Comparison of ENCODE assay signal across 8 cellular contexts in the genomic region with DNA sequence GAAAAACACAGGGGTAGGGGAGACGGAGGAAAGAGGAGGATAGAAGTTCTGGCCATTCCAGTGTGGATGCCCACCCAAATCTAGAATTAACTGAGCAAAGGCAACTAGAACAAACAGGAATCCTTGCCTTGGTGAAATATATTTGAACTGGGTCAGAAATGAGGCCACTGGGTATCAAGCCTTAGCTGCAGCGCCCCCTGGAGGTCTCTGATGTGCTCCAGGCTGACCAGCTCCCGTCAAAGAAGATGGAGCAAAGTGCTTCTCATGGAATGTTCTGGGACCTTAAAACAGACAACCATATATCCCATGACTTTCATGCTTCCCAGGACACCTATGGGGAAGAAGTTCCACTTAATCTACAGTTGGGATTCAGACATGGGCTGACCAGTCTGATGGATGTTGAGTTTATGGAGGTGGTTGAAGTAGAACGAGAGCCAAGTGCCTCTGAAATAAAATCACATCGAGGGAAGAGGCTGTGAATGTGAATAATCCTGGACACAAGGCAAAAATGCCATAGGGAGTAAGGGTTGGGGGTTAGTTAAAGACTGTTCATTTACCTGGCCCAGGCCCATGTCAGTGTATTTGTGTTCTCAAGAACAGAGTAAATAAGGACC. TPM values are rescaled to one million over a fixed set of nuclear protein-coding genes. Genes with fewer than 3 reads are reported as not detected.
DNase-seq lines count a peak whose midpoint lies in the region; ATAC-seq, FAIRE-seq and TF ChIP-seq lines count a peak whose summit lies in the region.

No MANE protein-coding gene starts in this region.

- peaks cover 2% of the 10 kb centered on the region; the same call in 1 of the 2 replicates for H3K79me1 ChIP-seq in H1 (ENCODE audit: low read depth, low read length)

- no peak overlapping the region for H3K27ac ChIP-seq in H1 (ENCODE audit: low read depth, low read length)

- WGBS in H1 (ENCODE audit: extremely low coverage in 1 of 2, insufficient coverage in 1 of 2, insufficient read length in 1 of 2, insufficient replicate concordance in 2 of 2, low coverage in 1 of 2, low lambda C conversion rate in 2 of 2, missing lambda C conversion rate in 1 of 2), 2 experiments, result 79% methylated on average over 5 of the region's 5 CpGs; no CpG with 5 or more reads in 1 of the 2 experiments

- H2AK5ac ChIP-seq in H1 (ENCODE audit: low read depth, low read length), result no peak overlapping the region

- H3K27me3 ChIP-seq in GM06990 (replicated peaks; ENCODE audit: control insufficient read depth, insufficient read depth, low read length), result no peaks in the 10 kb centered on the region
- no peaks in the 10 kb centered on the region for H3K27me3 ChIP-seq in H1 (replicated peaks in 1 of 4; ENCODE audit: control insufficient read depth in 3 of 4, extremely low read depth in 1 of 4, insufficient read depth in 3 of 4, low read length in 3 of 4)

- H3K36me3 ChIP-seq in GM06990 (ENCODE audit: control insufficient read depth, insufficient read depth, low read length) (no peaks in the 10 kb centered on the region), H1 (ENCODE audit: control insufficient read depth in 2 of 4, insufficient read depth in 4 of 4, low read length in 3 of 4) (peaks cover 8 to 73% (median 39%) of the 10 kb centered on the region in 4 experiments; a peak in 7 of 8 replicates)

- no peak for DNase-seq in GM06990 (ENCODE audit: extremely low read depth, insufficient read length)
- peak; percentile 2 for DNase-seq in NCI-H1092 treated with DMSO at 0.1 percent for 48 hours (lab: John Stamatoyannopoulos, UW)
- DNase-seq in activated CD4-positive, alpha-beta T cell treated with anti-CD3 and anti-CD28 coated beads, Interleukin-2, amount 50 U/mL, for 4 hours, result peak; percentile 52 to 59
- peak in 1 of 2 experiments; percentile 91 for DNase-seq in H1 (ENCODE audit: low read depth in 1 of 2, low spot score in 2 of 2)
- DNase-seq in mucosa of gallbladder (ENCODE audit: low spot score), result peak; percentile 68
- DNase-seq in stimulated activated naive CD4-positive, alpha-beta T cell treated with Interleukin-2 at 50 U/mL for 16 hours (lab: John Stamatoyannopoulos, UW), result peak; percentile 50
- no peak for DNase-seq in NCI-H187 (lab: John Stamatoyannopoulos, UW)

- FAIRE-seq in H1 (lab: Jason Lieb, UNC), result peak; percentile 39

- H3K4me2 ChIP-seq in H1 (ENCODE audit: insufficient read depth in 1 of 2, low read depth in 2 of 2, low read length in 2 of 2), result no peak overlapping the region

- peaks cover 31 to 34% of the 10 kb centered on the region in 2 experiments for H3K9me3 ChIP-seq in H1 (ENCODE audit: insufficient read depth in 2 of 2, low read depth in 1 of 2, low read length in 1 of 2)

- no peak overlapping the region for H3K4me3 ChIP-seq in GM06990 (replicated peaks; ENCODE audit: low read depth, low read length)
- no peak overlapping the region for H3K4me3 ChIP-seq in H1 (ENCODE audit: extremely low read depth in 1 of 4, insufficient read depth in 2 of 4, low read depth in 3 of 4, low read length in 4 of 4)

- H3K56ac ChIP-seq in H1 (replicated peaks; ENCODE audit: insufficient read length, low read depth, low read length), result no peak overlapping the region

- peaks cover 0 to under 1% (median 0%) of the 10 kb centered on the region in 4 experiments; a peak in 2 of 7 replicates for H3K4me1 ChIP-seq in H1 (replicated peaks in 1 of 4; ENCODE audit: control insufficient read depth in 3 of 4, insufficient read depth in 4 of 4, low read length in 3 of 4)

- no peak overlapping the region for H4K5ac ChIP-seq in H1 (ENCODE audit: insufficient read length, low read depth, low read length)

- POLR2A ChIA-PET in H1 (lab: Charles Lee; ENCODE audit: partially characterized antibody), result interaction anchor here (0.7 to 2.1 kb wide), 8 partner anchors 9 to 158 kb away, joined by 3 to 15 read pairs (median 4); a partner anchor contains a TSS

- no peak for ATAC-seq in GM19324 (IDR thresholded peaks at IDR 0.05; ENCODE audit: low FRiP score, unreplicated experiment)

- no peak for TF ChIP-seq POLR2A in H1 (IDR thresholded peaks at IDR 0.05; ENCODE audit: control extremely low read depth in 1 of 2, low read depth in 2 of 2, low read length in 2 of 2)

- no peak overlapping the region for H2BK120ac ChIP-seq in H1 (replicated peaks; ENCODE audit: low read depth, low read length)

- no peak overlapping the region for H3K9ac ChIP-seq in H1 (replicated peaks in 1 of 4; ENCODE audit: extremely low read depth in 1 of 4, low read depth in 3 of 4, low read length in 3 of 4)

- no peak overlapping the region for H2BK5ac ChIP-seq in H1 (ENCODE audit: low read depth, low read length)

- CTCF ChIA-PET in H1 (lab: Charles Lee; ENCODE audit: partially characterized antibody), result interaction anchor here (0.6 to 6.8 kb wide), 34 partner anchors 9 to 872 kb away, joined by 3 to 63 read pairs (median 4); no protein-coding TSS in a partner anchor

- no peak for TF ChIP-seq EP300 in H1 (IDR thresholded peaks at IDR 0.05; ENCODE audit: borderline replicate concordance in 1 of 2, low read depth in 2 of 2, low read length in 2 of 2)

- no peak overlapping the region for H3K18ac ChIP-seq in H1 (ENCODE audit: extremely low read depth, low read length)

- H3K79me2 ChIP-seq in H1 (ENCODE audit: control insufficient read depth in 1 of 2, insufficient read depth in 2 of 2, low read length in 2 of 2), result peaks cover 5 to 54% of the 10 kb centered on the region in 2 experiments; a peak in 2 of 4 replicates

- no peak overlapping the region for H4K91ac ChIP-seq in H1 (replicated peaks; ENCODE audit: insufficient read length, low read length)

- H2BK20ac ChIP-seq in H1 (ENCODE audit: low read length), result no peak overlapping the region

- no peak overlapping the region for H3K4ac ChIP-seq in H1 (replicated peaks; ENCODE audit: insufficient read length, low read depth, low read length)

- TF ChIP-seq RAD21 in H1 (IDR thresholded peaks at IDR 0.05 in 1 of 2, conservative IDR thresholded peaks at IDR 0.05 in 1 of 2; ENCODE audit: low read depth in 2 of 2, low read length in 2 of 2), result peak; percentile 45 to 56; a peak in 3 of 4 replicates

- H2AFZ ChIP-seq in H1 (ENCODE audit: low read length), result no peak overlapping the region

- TF ChIP-seq CTCF in GM06990 (IDR thresholded peaks at IDR 0.05; ENCODE audit: insufficient read depth, low read length, poor library complexity, severe bottlenecking) (peak; percentile 80), H1 (IDR thresholded peaks at IDR 0.05; ENCODE audit: control extremely low read depth in 1 of 3, insufficient read depth in 1 of 3, low read depth in 1 of 3, low read length in 3 of 3) (peak; percentile 72 to 85 (median 80))

- H3K23ac ChIP-seq in H1 (ENCODE audit: insufficient read length), result no peak overlapping the region

- H4K20me1 ChIP-seq in H1 (replicated peaks in 1 of 2; ENCODE audit: control insufficient read depth in 1 of 2, insufficient read depth in 2 of 2, low read length in 2 of 2), result peaks cover 4 to 5% of the 10 kb centered on the region in 2 experiments

- no peaks in the 10 kb centered on the region for H3K23me2 ChIP-seq in H1 (ENCODE audit: low read depth, low read length)

- H2BK12ac ChIP-seq in H1 (ENCODE audit: low read depth, low read length), result no peak overlapping the region

- H4K8ac ChIP-seq in H1 (ENCODE audit: extremely low read depth, insufficient read depth, low read length), result no peak overlapping the region

- H3K14ac ChIP-seq in H1 (ENCODE audit: insufficient read length), result no peak overlapping the region

- H2BK15ac ChIP-seq in H1 (ENCODE audit: low read length), result no peak overlapping the region

TF ChIP-seq in H1, 55 proteins besides CTCF, POLR2A, EP300 and RAD21:
- TF ChIP-seq ZNF274 (IDR thresholded peaks at IDR 0.05; ENCODE audit: borderline replicate concordance, extremely low read depth, low read length) (no peak), RFX5 (IDR thresholded peaks at IDR 0.05; ENCODE audit: borderline replicate concordance, low read depth, low read length) (no peak), GABPA (IDR thresholded peaks at IDR 0.05; ENCODE audit: borderline replicate concordance, insufficient read depth, low read length) (no peak), PHF8 (conservative IDR thresholded peaks at IDR 0.05; ENCODE audit: low read depth, low read length) (no peak), CREB1 (IDR thresholded peaks at IDR 0.05) (no peak)
- TF ChIP-seq, protein P1, sequence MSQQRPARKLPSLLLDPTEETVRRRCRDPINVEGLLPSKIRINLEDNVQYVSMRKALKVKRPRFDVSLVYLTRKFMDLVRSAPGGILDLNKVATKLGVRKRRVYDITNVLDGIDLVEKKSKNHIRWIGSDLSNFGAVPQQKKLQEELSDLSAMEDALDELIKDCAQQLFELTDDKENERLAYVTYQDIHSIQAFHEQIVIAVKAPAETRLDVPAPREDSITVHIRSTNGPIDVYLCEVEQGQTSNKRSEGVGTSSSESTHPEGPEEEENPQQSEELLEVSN (IDR thresholded peaks at IDR 0.05), result 0 out of 2 replicates have a peak, but pooled peaks have one; percentile 10

RNA-seq across cellular contexts. Expression of a gene that starts 50.4 kb away (rescaled TPM):
- 32.3 and 37.8 TPM in 2 replicates for total RNA-seq in H1 (2021; fragmentation: NEBNext Ultra II Directional; extraction: Animal tissue kit (Norgen Biotek cat#: 25700))
- polyA plus RNA-seq in H1 (2011; rRNA removed), result 58.8 and 62.8 TPM in 2 replicates
- 81.9 TPM for polyA plus RNA-seq in H1 (2011; cell fraction: cytosol; rRNA removed)
- 41.7 TPM for polyA plus RNA-seq in H1 (2011; cell fraction: nucleus; rRNA removed)
- polyA plus RNA-seq in H1 (2012, experiment 1 of 2), result 46.1 to 60.1 TPM (median 55.5 TPM) in 4 replicates
- polyA plus RNA-seq in H1 (2012, experiment 2 of 2), result 46.2 TPM
- 35.2 TPM for polyA plus RNA-seq in H1 (2013, experiment 1 of 2)
- 34.9 TPM for polyA plus RNA-seq in H1 (2013, experiment 2 of 2)
- 32.8 and 39.3 TPM in 2 replicates for polyA minus RNA-seq in H1 (2011; rRNA and poly(A)+ RNA removed)
- polyA minus RNA-seq in H1 (2011; cell fraction: cytosol; rRNA and poly(A)+ RNA removed), result 15.7 TPM
- 13.9 TPM for polyA minus RNA-seq in H1 (2011; cell fraction: nucleus; rRNA and poly(A)+ RNA removed)
- 174 TPM for total RNA-seq in mucosa of gallbladder

RNA-seq across cellular contexts. Expression of a gene that starts 52.8 kb away (rescaled TPM):
- total RNA-seq in H1 (2021; fragmentation: NEBNext Ultra II Directional; extraction: Animal tissue kit (Norgen Biotek cat#: 25700)), result 6.2 and 6.8 TPM in 2 replicates
- polyA plus RNA-seq in H1 (2011; rRNA removed), result 8.4 and 13.1 TPM in 2 replicates
- 6.7 TPM for polyA plus RNA-seq in H1 (2011; cell fraction: cytosol; rRNA removed)
- polyA plus RNA-seq in H1 (2011; cell fraction: nucleus; rRNA removed), result 5.8 TPM
- 7.1 to 9.1 TPM (median 7.7 TPM) in 4 replicates for polyA plus RNA-seq in H1 (2012, experiment 1 of 2)
- 6.4 TPM for polyA plus RNA-seq in H1 (2012, experiment 2 of 2)
- polyA plus RNA-seq in H1 (2013, experiment 1 of 2), result 8.5 TPM
- polyA plus RNA-seq in H1 (2013, experiment 2 of 2), result 8.4 TPM
- 5.5 and 5.8 TPM in 2 replicates for polyA minus RNA-seq in H1 (2011; rRNA and poly(A)+ RNA removed)
- polyA minus RNA-seq in H1 (2011; cell fraction: cytosol; rRNA and poly(A)+ RNA removed), result 4.3 TPM
- 2.4 TPM for polyA minus RNA-seq in H1 (2011; cell fraction: nucleus; rRNA and poly(A)+ RNA removed)
- 185 TPM for total RNA-seq in mucosa of gallbladder

Comparison
In these comparisons a context has a peak if more than half of its experiments do, and no peak if none do; other contexts are left out.
1. DNase-seq: peak in NCI-H1092 treated with DMSO at 0.1 percent for 48 hours (single experiment), activated CD4-positive, alpha-beta T cell treated with anti-CD3 and anti-CD28 coated beads, Interleukin-2, amount 50 U/mL, for 4 hours (2 of 2), mucosa of gallbladder (single experiment) and stimulated activated naive CD4-positive, alpha-beta T cell treated with Interleukin-2 at 50 U/mL for 16 hours (single experiment); none in GM06990 (single experiment) and NCI-H187 (0 of 2).
2. RNA of a gene that starts 52.8 kb away (total RNA-seq): 185 TPM in mucosa of gallbladder (single experiment); 6.2 to 6.8 TPM in H1; every median in the first group is over 10 times any median in the second.